Comparison of ENCODE assay signal across 8 cellular contexts in genomic region chr12:6605425-6606330, GRCh38. TPM values are rescaled to one million over a fixed set of nuclear protein-coding genes. Genes with fewer than 3 reads are reported as not detected.
DNase-seq lines count a peak whose midpoint lies in the region; ATAC-seq, FAIRE-seq and TF ChIP-seq lines count a peak whose summit lies in the region.

No MANE protein-coding gene starts in this region.

- H3K4me1 Mint-ChIP-seq in immature natural killer cell: peaks cover 40 to 50% of the 10 kb centered on the region in 2 donors

- peak overlapping the region; percentile 77 to 92 for H3K4me3 ChIP-seq in body of pancreas

- H3K9me3 ChIP-seq in body of pancreas: no peaks in the 10 kb centered on the region

- peaks cover 8 to 17% of the 10 kb centered on the region in 2 donors for H3K36me3 ChIP-seq in body of pancreas (replicated peaks in 1 of 2; ENCODE audit: insufficient read depth in 1 of 2, low read depth in 2 of 2)

- peak overlapping the region; percentile 84 to 98 (median 94) for H3K27ac Mint-ChIP-seq in immature natural killer cell

- no peak for DNase-seq in GM18507 (ENCODE audit: extremely low spot score, insufficient read length, low read depth)
- peak; percentile 45 for DNase-seq in RPMI7951 (ENCODE audit: low read depth)
- peak in 3 of 4 donors; percentile 31 to 36 (median 35) for DNase-seq in body of pancreas
- peak; percentile 56 to 67 (median 60) for DNase-seq in immature natural killer cell
- peak; percentile 53 for DNase-seq in stimulated activated CD4-positive, alpha-beta T cell treated with anti-CD3 and anti-CD28 coated beads, Interleukin-4, amount 100 ng/mL, for 24 hours
- no peak for DNase-seq in GM13976 (ENCODE audit: low spot score)

- no peaks in the 10 kb centered on the region for H3K27me3 ChIP-seq in body of pancreas

- H3K27me3 Mint-ChIP-seq in immature natural killer cell (ENCODE audit: low read depth in 3 of 3): peaks cover 0 to 15% (median 6%) of the 10 kb centered on the region in 3 donors

- WGBS in body of pancreas, 2 donors: 5% methylated on average over 12 to 18 of the region's 18 CpGs

- TF ChIP-seq POLR2A in body of pancreas (IDR thresholded peaks at IDR 0.05): no peak

- no peak for ATAC-seq in body of pancreas
- no peak for ATAC-seq in HG02763 (IDR thresholded peaks at IDR 0.05; ENCODE audit: unreplicated experiment)
- no peak for ATAC-seq in GM18867 (IDR thresholded peaks at IDR 0.05; ENCODE audit: unreplicated experiment)

- peak overlapping the region in 2 of 5 donors; percentile 92 to 98 for H3K4me3 Mint-ChIP-seq in immature natural killer cell

- TF ChIP-seq CTCF in body of pancreas (IDR thresholded peaks at IDR 0.05): no peak
- no peak for TF ChIP-seq CTCF in GM13976 (IDR thresholded peaks at IDR 0.05; ENCODE audit: borderline replicate concordance, control extremely low read depth, extremely low read depth, insufficient read depth, missing control alignments)

- intact Hi-C loops in body of pancreas (cut with DNase I): no loop called here

- H3K9me3 Mint-ChIP-seq in immature natural killer cell: no peaks in the 10 kb centered on the region

- H3K4me1 ChIP-seq in body of pancreas: peaks cover 39% of the 10 kb centered on the region

- peak overlapping the region; percentile 93 to 99 (median 96) for H3K27ac ChIP-seq in body of pancreas

- H3K36me3 Mint-ChIP-seq in immature natural killer cell: peaks cover 15 to 21% (median 17%) of the 10 kb centered on the region in 3 donors

- FAIRE-seq in GM18507 (lab: Jason Lieb, UNC): peak; percentile 36

- in situ Hi-C loops in GM13976 (cut with MboI; ENCODE audit: low sequenced_read_pairs, unreplicated experiment): no loop called here

RNA-seq across cellular contexts. Expression of gene CHD4, which starts 1.5 kb away (rescaled TPM):
- total RNA-seq in RPMI7951 (2014; rRNA removed; shearing (Covaris generic)): 167 and 180 TPM in 2 replicates
- 100 to 1,000 TPM; 114 to 122 TPM for total RNA-seq in body of pancreas
- polyA plus RNA-seq in immature natural killer cell: 10 to 100 TPM; 13.6 to 59.5 (median 20.7) TPM

RNA-seq across cellular contexts. Expression of gene LPAR5, which starts 30.1 kb away (rescaled TPM):
- total RNA-seq in RPMI7951 (2014; rRNA removed; shearing (Covaris generic)): not detected in 2 replicates
- 1 to 10 TPM in 1 of 2 donors, under 1 TPM in 1; 0.66 to 3.6 TPM for total RNA-seq in body of pancreas
- polyA plus RNA-seq in immature natural killer cell: 10 to 100 TPM in 2 of 3 donors, 1 to 10 TPM in 1; 9.6 to 36.1 (median 11.6) TPM

RNA-seq across cellular contexts. Expression of gene NOP2, which starts 37.6 kb away (rescaled TPM):
- total RNA-seq in RPMI7951 (2014; rRNA removed; shearing (Covaris generic)): 14.2 and 17.8 TPM in 2 replicates
- 10 to 100 TPM; 10.9 to 83.1 TPM for total RNA-seq in body of pancreas
- polyA plus RNA-seq in immature natural killer cell: 10 to 100 TPM; 11.3 to 30.8 (median 18.0) TPM

RNA-seq across cellular contexts. Expression of gene ACRBP, which starts 41.6 kb away (rescaled TPM):
- 0.48 TPM in 1 of 2 replicates, not detected in the other for total RNA-seq in RPMI7951 (2014; rRNA removed; shearing (Covaris generic))
- total RNA-seq in body of pancreas: 1 to 10 TPM in 1 of 2 donors, under 1 TPM in 1; 0.78 to 5.9 TPM
- polyA plus RNA-seq in immature natural killer cell: 10 to 100 TPM in 1 of 3 donors, 1 to 10 TPM in 1, not detected in 1; 4.2 to 10.2 TPM

RNA-seq across cellular contexts. Expression of gene IFFO1, which starts 49.8 kb away (rescaled TPM):
- 5.8 and 8.6 TPM in 2 replicates for total RNA-seq in RPMI7951 (2014; rRNA removed; shearing (Covaris generic))
- total RNA-seq in body of pancreas: 10 to 100 TPM; 11.4 to 13.2 TPM
- polyA plus RNA-seq in immature natural killer cell: 10 to 100 TPM in 1 of 3 donors, 1 to 10 TPM in 2; 1.9 to 13.0 (median 3.1) TPM

Comparison
In these comparisons a context has a peak if more than half of its experiments do, and no peak if none do; other contexts are left out.
1. DNase-seq: peak in RPMI7951 (single experiment), body of pancreas (3 of 4), immature natural killer cell (3 of 3) and stimulated activated CD4-positive, alpha-beta T cell treated with anti-CD3 and anti-CD28 coated beads, Interleukin-4, amount 100 ng/mL, for 24 hours (single experiment); none in GM18507 (single experiment) and GM13976 (single experiment).